Comparison of ENCODE assay signal across 9 cellular contexts in the genomic region with DNA sequence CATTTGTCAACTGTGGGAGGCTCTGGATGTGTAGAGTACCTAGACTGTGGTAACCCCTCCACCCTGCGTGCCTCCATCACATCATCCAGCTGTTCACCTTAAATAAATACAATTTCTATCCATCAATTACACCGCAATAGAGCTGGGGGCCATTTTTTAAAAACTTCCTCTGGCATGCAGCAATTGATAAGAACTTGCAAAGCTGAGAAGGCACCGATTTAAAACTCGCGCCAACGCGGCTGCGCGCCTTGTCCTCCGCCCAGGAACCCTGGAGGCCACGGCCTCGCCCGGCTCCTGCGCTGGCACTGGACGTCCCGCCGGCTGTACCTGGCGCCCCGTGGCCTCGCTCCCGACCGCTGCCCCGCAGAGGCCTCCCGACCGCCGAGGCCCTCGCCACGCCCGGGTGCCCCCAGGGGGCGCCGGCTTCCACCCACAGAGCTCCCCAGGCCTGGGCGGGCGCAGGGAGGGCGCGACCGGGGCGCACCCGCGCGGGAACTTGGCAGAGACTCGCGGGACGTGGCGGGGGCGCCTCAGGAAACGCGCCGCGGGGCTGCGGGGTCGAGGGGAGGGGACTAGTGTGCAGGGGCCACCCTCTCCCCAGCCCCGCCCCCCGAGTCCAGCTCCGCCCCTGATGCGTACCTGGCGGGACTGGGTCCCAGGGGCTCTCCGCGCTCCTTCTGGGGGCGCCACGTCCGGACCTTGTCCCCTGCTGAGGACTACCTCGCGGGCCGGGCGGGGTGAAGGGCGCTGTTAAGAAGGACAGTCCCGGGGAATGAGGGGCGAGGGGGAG.
DNase-seq lines count a peak whose midpoint lies in the region; ATAC-seq, FAIRE-seq and TF ChIP-seq lines count a peak whose summit lies in the region.
"Had no signal": no experiment of that assay in that cellular context is flagged by ENCODE, and none has a peak within 500 bp of the region (broad histone marks: within the 10 kb centered on the region; RNA-seq: fewer than 3 reads in every experiment).

No MANE protein-coding gene starts in this region.

- 92% methylated on average over 29 of the region's 68 CpGs for WGBS in K562 (ENCODE audit: insufficient coverage, low coverage, missing lambda C conversion rate)

- no peak overlapping the region for H3K4me2 ChIP-seq in K562 (ENCODE audit: insufficient read depth, low read length)
- H3K4me2 ChIP-seq: BLaER1 treated with 17β-estradiol and CSF1 and Interleukin-3, amounts not matched to agents 10 nM and 100 nM had no signal

- no peak for TF ChIP-seq RAD21 in K562 (CRISPR knock-in tag; conservative IDR thresholded peaks at IDR 0.05 in 1 of 2, IDR thresholded peaks at IDR 0.05 in 1 of 2)

- H3K27me3 ChIP-seq in K562 (ENCODE audit: control insufficient read depth in 2 of 2, insufficient read depth in 2 of 2, low read length in 2 of 2), result no peaks in the 10 kb centered on the region

- TF ChIP-seq EP300 in K562 (IDR thresholded peaks at IDR 0.05; ENCODE audit: low read length), result no peak

- H2AFZ ChIP-seq in K562 (ENCODE audit: low read depth, low read length), result no peak overlapping the region

- TF ChIP-seq POLR2A in K562 (conservative IDR thresholded peaks at IDR 0.05), result no peak

- POLR2A ChIA-PET in K562 (lab: Yijun Ruan, JAX), result no interaction called here

- peaks cover 0 to 3% of the 10 kb centered on the region in 2 experiments; a peak in 4 of 5 replicates for H3K4me1 ChIP-seq in K562 (replicated peaks in 1 of 2; ENCODE audit: control insufficient read depth in 2 of 2, insufficient read depth in 2 of 2, low read length in 2 of 2)

- H3K9ac ChIP-seq in K562 (ENCODE audit: insufficient read depth in 1 of 2, low read depth in 2 of 2, low read length in 2 of 2), result no peak overlapping the region
- H3K9ac ChIP-seq: BLaER1 treated with 17β-estradiol and CSF1 and Interleukin-3, amounts not matched to agents 10 nM and 100 nM had no signal

- in situ Hi-C loops in K562 (cut with MboI), result no loop called here

- H3K9me3 ChIP-seq in K562 (replicated peaks; ENCODE audit: control insufficient read depth, insufficient read depth, low read depth, low read length), result 0 out of 2 replicates have a peak, but pooled peaks cover 2% of the 10 kb centered on the region

- peak; percentile 10 for DNase-seq in NCI-H345 (lab: John Stamatoyannopoulos, UW)
- no peak for DNase-seq in NCI-H345 treated with DMSO at 0.1 percent for 48 hours (lab: John Stamatoyannopoulos, UW; ENCODE audit: unreplicated experiment)
- DNase-seq in K562 (ENCODE audit: extremely low read depth in 1 of 4, low spot score in 3 of 4), result no peak
- peak; percentile 61 for DNase-seq in left kidney (ENCODE audit: low read depth, low spot score)
- DNase-seq in stimulated activated naive CD8-positive, alpha-beta T cell treated with anti-CD3 and anti-CD28 coated beads, Interleukin-15, Interleukin-2, amounts not matched to agents 100 U/mL and 50 U/mL, for 24 hours, result peak; percentile 35
- DNase-seq in NCI-H526 treated with DMSO at 0.1 percent for 48 hours (lab: John Stamatoyannopoulos, UW), result no peak
- no peak for DNase-seq in DMS79 (lab: John Stamatoyannopoulos, UW)
- DNase-seq in RCC 7860 (ENCODE audit: low spot score), result no peak

- H3K36me3 ChIP-seq in K562 (ENCODE audit: control insufficient read depth, insufficient read depth, low read length), result no peaks in the 10 kb centered on the region
- H3K36me3 ChIP-seq: BLaER1 treated with 17β-estradiol and CSF1 and Interleukin-3, amounts not matched to agents 10 nM and 100 nM had no signal

- no peak overlapping the region for H3K4me3 ChIP-seq in K562
- H3K4me3 ChIP-seq: BLaER1 treated with 17β-estradiol and CSF1 and Interleukin-3, amounts not matched to agents 10 nM and 100 nM had no signal

- ATAC-seq in K562, result no peak
- peak; percentile 43 for ATAC-seq in stimulated activated naive CD8-positive, alpha-beta T cell treated with anti-CD3 and anti-CD28 coated beads, Interleukin-15, Interleukin-2, amounts not matched to agents 100 U/mL and 50 U/mL, for 24 hours

- intact Hi-C loops in K562 (cut with micrococcal nuclease), result no loop called here

- H4K20me1 ChIP-seq in K562 (replicated peaks; ENCODE audit: control insufficient read depth, insufficient read depth, low read length), result no peaks in the 10 kb centered on the region
- H4K20me1 ChIP-seq: BLaER1 treated with 17β-estradiol and CSF1 and Interleukin-3, amounts not matched to agents 10 nM and 100 nM had no signal

- H3K27ac ChIP-seq in K562 (ENCODE audit: extremely low read depth, low read depth, low read length), result no peak overlapping the region
- H3K27ac ChIP-seq: BLaER1 treated with 17β-estradiol and CSF1 and Interleukin-3, amounts not matched to agents 10 nM and 100 nM had no signal

- CTCF ChIA-PET in K562 (lab: Yijun Ruan, JAX; ENCODE audit: low intra/inter-chr PET ratio), result no interaction called here

- no TSS peak for BruUV-seq in K562 (replicated peaks; lab: Mats Ljungman, UMichigan)

- FAIRE-seq in K562 (lab: Jason Lieb, UNC) (no peak), RCC 7860 (lab: Jason Lieb, UNC) (no peak)

- no peak for TF ChIP-seq CTCF in K562 (IDR thresholded peaks at IDR 0.05 in 2 of 3, conservative IDR thresholded peaks at IDR 0.05 in 1 of 3; ENCODE audit: insufficient read depth in 2 of 3, low read depth in 1 of 3, low read length in 3 of 3)

- H3K79me2 ChIP-seq in K562 (ENCODE audit: control insufficient read depth, insufficient read depth, low read length), result no peaks in the 10 kb centered on the region

- no peaks in the 10 kb centered on the region for H3K9me1 ChIP-seq in K562 (ENCODE audit: control insufficient read depth, insufficient read depth, low read length)

TF ChIP-seq in K562, 482 proteins besides CTCF, POLR2A, EP300 and RAD21:
- TF ChIP-seq ERF (CRISPR knock-in tag; IDR thresholded peaks at IDR 0.05) (no peak), ZNF449 (CRISPR knock-in tag; IDR thresholded peaks at IDR 0.05) (no peak), SP2 (IDR thresholded peaks at IDR 0.05; ENCODE audit: extremely low read depth, low read depth, low read length, poor library complexity, severe bottlenecking) (no peak), FUS (optimal IDR thresholded peaks at IDR 0.05; ENCODE audit: low read depth, low read length) (no peak), KDM5B (IDR thresholded peaks at IDR 0.05; ENCODE audit: insufficient replicate concordance, low read depth, low read length) (no peak), GTF2F1 (IDR thresholded peaks at IDR 0.05; ENCODE audit: low read depth, low read length) (no peak), ZBTB33 (CRISPR knock-in tag; IDR thresholded peaks at IDR 0.05) (0 out of 2 replicates have a peak, but pooled peaks have one; percentile 70), ZNF77 (CRISPR knock-in tag; IDR thresholded peaks at IDR 0.05) (no peak)

Comparison
In these comparisons a context has a peak if more than half of its experiments do, and no peak if none do; other contexts are left out.
1. DNase-seq: peak in NCI-H345 (single experiment), left kidney (single experiment) and stimulated activated naive CD8-positive, alpha-beta T cell treated with anti-CD3 and anti-CD28 coated beads, Interleukin-15, Interleukin-2, amounts not matched to agents 100 U/mL and 50 U/mL, for 24 hours (single experiment); none in NCI-H345 treated with DMSO at 0.1 percent for 48 hours (single experiment), K562 (0 of 4), NCI-H526 treated with DMSO at 0.1 percent for 48 hours (single experiment), DMS79 (single experiment) and RCC 7860 (single experiment).